Comparison of ENCODE assay signal across 24 cellular contexts in genomic region chr12:130179621-130180020, GRCh38. TPM values are rescaled to one million over a fixed set of nuclear protein-coding genes. Genes with fewer than 3 reads are reported as not detected.
"Had no signal": no experiment of that assay in that cellular context is flagged by ENCODE, and none has a peak within 500 bp of the region (broad histone marks: within the 10 kb centered on the region; RNA-seq: fewer than 3 reads in every experiment).

No MANE protein-coding gene starts in this region.

- H3K9me3 ChIP-seq: SJSA1 had no signal

- H3K4me1 Mint-ChIP-seq: IgD-negative memory B cell had no signal

- H3K36me3 Mint-ChIP-seq: IgD-negative memory B cell had no signal

- H3K36me3 ChIP-seq: SJSA1 had no signal

- H3K27me3 ChIP-seq: SJSA1 had no signal

- H3K9ac ChIP-seq: KMS-11 had no signal

- H3K27ac Mint-ChIP-seq: IgD-negative memory B cell had no signal

- H3K4me3 Mint-ChIP-seq: IgD-negative memory B cell had no signal

- DNase-seq: Kasumi-1, MM.1S, NCI-H1092 treated with DMSO at 0.1 percent for 48 hours, NCI-H1436, NCI-H187, NCI-H2029, NCI-H2081 treated with DMSO at 0.1 percent for 48 hours, NCI-H2171, NCI-H226, NCI-H446, NCI-H510A, NCI-H524 treated with DMSO at 0.1 percent for 48 hours, NCI-H69, NCI-H774, Right ventricle myocardium superior, RPMI8226, SIG-M5 had no signal

- ATAC-seq: K562 had no signal

- H3K4me3 ChIP-seq: K562, SJSA1, SK-N-MC had no signal

- H3K27me3 Mint-ChIP-seq: IgD-negative memory B cell had no signal

- H3K4me2 ChIP-seq: KMS-11 had no signal

- H3K27ac ChIP-seq: HL-60, KMS-11, SJSA1, SK-N-MC had no signal

- H3K4me1 ChIP-seq: SJSA1 had no signal

RNA-seq across cellular contexts. Expression of gene FZD10, which starts 17.4 kb away (rescaled TPM):
- total RNA-seq: K562, M059J, Right ventricle myocardium superior, SJSA1 had no signal
- polyA plus RNA-seq: IgD-negative memory B cell, K562 had no signal
